1 cellular context compared by ENCODE assay signal in genomic region chr4:185004562-185005208, GRCh38.
A peak's percentile ranks its signal among the peaks of the same experiment; 100 is the strongest.
TF ChIP-seq lines count a peak whose summit lies in the region.

No MANE protein-coding gene starts in this region.

TF ChIP-seq in K562, 482 proteins besides CTCF, POLR2A, EP300 and RAD21 (continued from another document):
- TF ChIP-seq MGA (IDR thresholded peaks at IDR 0.05), result 0 out of 2 replicates have a peak, but pooled peaks have one; percentile 31
- peak; percentile 67 for TF ChIP-seq L3MBTL2 (IDR thresholded peaks at IDR 0.05)
